Comparison of ENCODE assay signal across 1 cellular context in genomic region chr2:158745866-158746382, GRCh38.
TF ChIP-seq lines count a peak whose summit lies in the region.

No MANE protein-coding gene starts in this region.

TF ChIP-seq in WTC11, 78 proteins besides CTCF, POLR2A, EP300 and RAD21 (continued from another document):
- TF ChIP-seq ZNF281 (CRISPR knock-in tag; IDR thresholded peaks at IDR 0.05), result no peak
- TF ChIP-seq CBFB (CRISPR knock-in tag; IDR thresholded peaks at IDR 0.05; ENCODE audit: low read depth), result no peak
